21 cellular contexts compared by ENCODE assay signal in genomic region chr5:137119321-137119720, GRCh38.
"Had no signal": no experiment of that assay in that cellular context is flagged by ENCODE, and none has a peak within 500 bp of the region (broad histone marks: within the 10 kb centered on the region; RNA-seq: fewer than 3 reads in every experiment).

No MANE protein-coding gene starts in this region.

- H3K9ac ChIP-seq: parathyroid adenoma had no signal

- DNase-seq: activated CD4-positive, alpha-beta T cell treated with anti-CD3 and anti-CD28 coated beads for 36 hours; activated CD4-positive, alpha-beta T cell treated with anti-CD3 and anti-CD28 coated beads, Interleukin-2, amount 50 U/mL, for 48 hours; activated gamma-delta T cell treated with Interleukin-2 at 50 U/mL for 16 hours; activated T-cell treated with anti-CD3 and anti-CD28 coated beads for 4 hours; adrenal gland; cortex of kidney; effector CD4-positive, alpha-beta T cell; foreskin fibroblast; glutamatergic neuron; hypothalamus; kidney; left lung; right lobe of liver; spleen; stimulated activated naive B cell treated with anti-CD40 and anti-IgM and Interleukin-4, amounts not matched to agents 10 μg/mL and 1 μg/mL and 100 μg/mL, for 72 hours had no signal

- H3K79me2 ChIP-seq: parathyroid adenoma had no signal

- ATAC-seq: activated CD4-positive, alpha-beta T cell treated with anti-CD3 and anti-CD28 coated beads for 36 hours; activated naive CD4-positive, alpha-beta T cell treated with anti-CD3 and anti-CD28 coated beads, Interleukin-2, amount 50 U/mL, for 72 hours; left lung; natural killer cell treated with Interleukin-12 subunit alpha and Interleukin-12 subunit beta and Interleukin-15 and Interleukin-18, amount 100 ng/mL, for 72 hours; right lobe of liver; stimulated activated naive B cell treated with anti-CD40 and anti-IgM and Interleukin-4, amounts not matched to agents 10 μg/mL and 1 μg/mL and 100 μg/mL, for 72 hours had no signal

- H3K4me1 ChIP-seq: breast epithelium, left lung, parathyroid adenoma, right lobe of liver had no signal

- H3K36me3 ChIP-seq: adrenal gland, breast epithelium, esophagus muscularis mucosa, left lung, neutrophil, right lobe of liver, spleen had no signal

- H3K27ac ChIP-seq: adrenal gland, breast epithelium, esophagus muscularis mucosa, left lung, neutrophil, parathyroid adenoma, right lobe of liver had no signal

- H3K27me3 ChIP-seq: adrenal gland, breast epithelium, esophagus muscularis mucosa, left lung, neutrophil, right lobe of liver, spleen had no signal

- H2AFZ ChIP-seq: parathyroid adenoma had no signal

- H3K9me3 ChIP-seq: adrenal gland, breast epithelium, esophagus muscularis mucosa, left lung, neutrophil, right lobe of liver, spleen had no signal

- H3K4me3 ChIP-seq: adrenal gland, breast epithelium, esophagus muscularis mucosa, left lung, right lobe of liver, spleen had no signal
